Comparison of ENCODE assay signal across 10 cellular contexts in the genomic region with DNA sequence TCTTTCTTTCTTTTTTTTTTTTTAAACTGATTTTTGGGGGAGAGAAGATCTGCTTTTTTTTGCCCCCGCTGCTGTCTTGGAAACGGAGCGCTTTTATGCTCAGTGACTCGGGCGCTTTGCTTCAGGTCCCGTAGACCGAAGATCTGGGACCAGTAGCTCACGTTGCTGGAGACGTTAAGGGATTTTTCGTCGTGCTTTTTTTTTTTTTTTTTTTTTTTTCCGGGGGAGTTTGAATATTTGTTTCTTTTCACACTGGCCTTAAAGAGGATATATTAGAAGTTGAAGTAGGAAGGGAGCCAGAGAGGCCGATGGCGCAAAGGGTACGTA. TPM values are rescaled to one million over a fixed set of nuclear protein-coding genes. Genes with fewer than 3 reads are reported as not detected.
DNase-seq lines count a peak whose midpoint lies in the region; ATAC-seq and TF ChIP-seq lines count a peak whose summit lies in the region.
"Had no signal": no experiment of that assay in that cellular context is flagged by ENCODE, and none has a peak within 500 bp of the region (broad histone marks: within the 10 kb centered on the region; RNA-seq: fewer than 3 reads in every experiment).

No MANE protein-coding gene starts in this region.

- intact Hi-C loops in cardiac septum (cut with DNase I) (loop anchor here (2.0 to 5.0 kb wide), 4 partner anchors 62 to 1213 kb away; no protein-coding TSS in a partner anchor), aorta (cut with DNase I) (loop anchor here (10.0 kb wide), 2 partner anchors 409 to 1599 kb away; no protein-coding TSS in a partner anchor)
- intact Hi-C loops in activated CD4-positive, alpha-beta memory T cell treated with anti-CD3 and anti-CD28 coated beads for 36 hours (cut with micrococcal nuclease) = loop anchor here (2.0 kb wide), 1 partner anchor 143 kb away; no protein-coding TSS in a partner anchor

- H3K9me3 ChIP-seq in cardiac muscle cell (ENCODE audit: low read depth) (no peaks in the 10 kb centered on the region), mesodermal cell (ENCODE audit: control insufficient read depth, low read length) (no peaks in the 10 kb centered on the region), aorta (ENCODE audit: control insufficient read depth, low read length) (no peaks in the 10 kb centered on the region)

- DNase-seq in cardiac muscle cell (ENCODE audit: low read depth in 1 of 2, low spot score in 1 of 2) = peak; percentile 45 to 58
- DNase-seq in cardiac septum (ENCODE audit: low spot score) = no peak
- peak; percentile 45 to 58 for DNase-seq in cardiac fibroblast (ENCODE audit: low read depth in 2 of 2)
- no peak for DNase-seq in aorta
- DNase-seq in anterior cingulate cortex (lab: John Stamatoyannopoulos, UW) = no peak
- DNase-seq in activated CD4-positive, alpha-beta memory T cell treated with anti-CD3 and anti-CD28 coated beads for 36 hours = no peak
- DNase-seq: stimulated activated CD4-positive, alpha-beta T cell treated with anti-CD3 and anti-CD28 coated beads, Interleukin-4, amount 100 ng/mL, for 1 hour; T-helper 9 cell had no signal

- no peak for ATAC-seq in aorta (ENCODE audit: low FRiP score)
- no peak for ATAC-seq in HG03378 (IDR thresholded peaks at IDR 0.05; ENCODE audit: unreplicated experiment)

- H3K9me3 Mint-ChIP-seq in activated CD4-positive, alpha-beta memory T cell treated with anti-CD3 and anti-CD28 coated beads for 36 hours = no peaks in the 10 kb centered on the region

- H3K27me3 Mint-ChIP-seq in activated CD4-positive, alpha-beta memory T cell treated with anti-CD3 and anti-CD28 coated beads for 36 hours = peaks cover 77% of the 10 kb centered on the region

- H3K4me1 ChIP-seq in cardiac muscle cell (ENCODE audit: low read depth) = peaks cover 9% of the 10 kb centered on the region
- peaks cover 19% of the 10 kb centered on the region for H3K4me1 ChIP-seq in mesodermal cell (ENCODE audit: control insufficient read depth, insufficient read depth, low read length, poor library complexity, severe bottlenecking)
- no peaks in the 10 kb centered on the region for H3K4me1 ChIP-seq in aorta (ENCODE audit: control insufficient read depth in 1 of 2, insufficient read depth in 2 of 2, low read length in 2 of 2)

- H3K36me3 Mint-ChIP-seq in activated CD4-positive, alpha-beta memory T cell treated with anti-CD3 and anti-CD28 coated beads for 36 hours = peaks cover 2% of the 10 kb centered on the region

- H3K4me3 ChIP-seq in cardiac muscle cell = peak overlapping the region; percentile 94
- H3K4me3 ChIP-seq in cardiac fibroblast (replicated peaks in 1 of 2; ENCODE audit: low read depth in 2 of 2, low read length in 2 of 2) = peak overlapping the region; percentile 83 to 90
- H3K4me3 ChIP-seq in mesodermal cell (ENCODE audit: extremely low read depth, insufficient read depth, low read length, poor library complexity, severe bottlenecking) = peak overlapping the region; percentile 48
- peak overlapping the region; percentile 91 to 95 for H3K4me3 ChIP-seq in aorta (ENCODE audit: low read length in 2 of 2)

- H3K36me3 ChIP-seq in cardiac muscle cell (peaks cover 20% of the 10 kb centered on the region), mesodermal cell (ENCODE audit: control insufficient read depth, insufficient read depth, low read length) (peaks cover 5% of the 10 kb centered on the region), aorta (ENCODE audit: control insufficient read depth in 1 of 2, insufficient read depth in 2 of 2, low read length in 1 of 2) (no peaks in the 10 kb centered on the region)

- peaks cover 34% of the 10 kb centered on the region for H3K4me1 Mint-ChIP-seq in activated CD4-positive, alpha-beta memory T cell treated with anti-CD3 and anti-CD28 coated beads for 36 hours (ENCODE audit: low read depth)

- no peak overlapping the region for H3K4me3 Mint-ChIP-seq in activated CD4-positive, alpha-beta memory T cell treated with anti-CD3 and anti-CD28 coated beads for 36 hours

- POLR2A ChIA-PET in activated CD4-positive, alpha-beta memory T cell treated with anti-CD3 and anti-CD28 coated beads for 36 hours (lab: Charles Lee) = no interaction called here

- no peak overlapping the region for H3K27ac Mint-ChIP-seq in activated CD4-positive, alpha-beta memory T cell treated with anti-CD3 and anti-CD28 coated beads for 36 hours

- CTCF ChIA-PET in activated CD4-positive, alpha-beta memory T cell treated with anti-CD3 and anti-CD28 coated beads for 36 hours (lab: Charles Lee) = no interaction called here

- WGBS in mesodermal cell (ENCODE audit: insufficient coverage in 2 of 2), 2 experiments = 0% methylated on average over 5 of the region's 15 CpGs
- WGBS in aorta, 2 donors = 1% methylated on average over 15 of the region's 15 CpGs

- H3K27me3 ChIP-seq in cardiac muscle cell = no peaks in the 10 kb centered on the region
- H3K27me3 ChIP-seq in aorta (ENCODE audit: control insufficient read depth in 1 of 2, insufficient read depth in 2 of 2, low read length in 1 of 2) = no peaks in the 10 kb centered on the region

- TF ChIP-seq CTCF in cardiac muscle cell (IDR thresholded peaks at IDR 0.05; ENCODE audit: low read depth, low read length) (no peak), cardiac fibroblast (IDR thresholded peaks at IDR 0.05; ENCODE audit: low read depth, low read length) (no peak)

- peak overlapping the region; percentile 99 for H3K27ac ChIP-seq in cardiac muscle cell
- peak overlapping the region; percentile 96 for H3K27ac ChIP-seq in mesodermal cell (ENCODE audit: low read depth, low read length, severe bottlenecking)
- H3K27ac ChIP-seq in aorta (ENCODE audit: low read depth in 1 of 2, low read length in 2 of 2) = peak overlapping the region; percentile 64 to 86

RNA-seq across cellular contexts. Expression of a gene that starts 0.6 kb away (rescaled TPM):
- total RNA-seq in cardiac muscle cell (92.6 and 115 TPM in 2 replicates), cardiac septum (24.7 TPM), aorta (10 to 100 TPM; 35.4 to 76.6 TPM)
- polyA plus RNA-seq in cardiac muscle cell (121 and 149 TPM in 2 replicates), aorta (10 to 100 TPM in 1 of 2 donors, 1 to 10 TPM in 1; 7.6 to 31.5 TPM)
- 51.6 TPM for polyA plus RNA-seq in mesodermal cell (2013, experiment 1 of 2)
- 43.1 TPM for polyA plus RNA-seq in mesodermal cell (2013, experiment 2 of 2)
- total RNA-seq in activated CD4-positive, alpha-beta memory T cell treated with anti-CD3 and anti-CD28 coated beads for 36 hours = not detected

Comparison
In these comparisons a context has a peak if more than half of its experiments do, and no peak if none do; other contexts are left out.
1. DNase-seq: peak in cardiac muscle cell (2 of 2) and cardiac fibroblast (2 of 2); none in cardiac septum (single experiment), aorta (0 of 2), anterior cingulate cortex (0 of 58) and activated CD4-positive, alpha-beta memory T cell treated with anti-CD3 and anti-CD28 coated beads for 36 hours (single experiment).
2. RNA of a gene that starts 0.6 kb away (total RNA-seq): 92.6 to 115 TPM in cardiac muscle cell, 35.4 to 76.6 TPM in aorta and 24.7 TPM in cardiac septum (single experiment); not detected in activated CD4-positive, alpha-beta memory T cell treated with anti-CD3 and anti-CD28 coated beads for 36 hours; every median in the first group is over 10 times any median in the second.
3. Peak in every context shown above with its lines, with median percentiles within 50 percentile points of each other: H3K27ac ChIP-seq and H3K4me3 ChIP-seq.